ENCODE assay signal across 26 cellular contexts in the genomic region with DNA sequence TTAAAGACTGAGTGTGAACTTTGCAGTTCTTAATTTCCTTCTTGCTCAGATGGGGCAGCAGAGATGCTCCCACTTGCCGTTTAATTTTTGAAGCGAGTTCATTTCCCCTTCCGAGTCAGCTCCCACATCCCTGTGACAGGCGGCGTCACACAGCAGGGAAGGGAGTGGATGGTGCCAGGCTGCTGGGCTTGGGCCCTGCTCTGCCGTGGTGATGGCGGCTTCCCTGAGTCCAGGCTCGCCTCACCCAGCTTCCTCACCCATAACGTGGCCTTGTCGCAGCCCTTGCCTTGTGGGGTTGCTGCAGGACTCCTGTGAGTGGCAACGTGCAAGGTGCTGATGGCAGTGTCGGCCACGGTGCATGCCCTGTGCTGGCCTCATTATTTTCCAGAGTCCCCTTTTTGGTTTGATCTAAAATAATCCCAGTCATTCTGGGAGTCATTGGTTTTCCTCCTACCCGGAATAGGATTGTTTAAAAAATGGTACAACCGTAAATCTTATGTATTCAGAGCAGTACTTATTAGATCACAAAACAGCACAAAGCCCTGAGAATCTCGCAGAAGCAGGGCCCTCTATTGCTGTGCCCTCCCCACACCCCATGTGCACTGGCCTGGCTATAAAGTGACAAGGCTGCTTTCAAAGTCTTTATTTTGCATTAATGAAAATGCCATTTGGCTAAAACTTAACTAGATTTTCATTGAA.
DNase-seq lines count a peak whose midpoint lies in the region; ATAC-seq and TF ChIP-seq lines count a peak whose summit lies in the region.
"Had no signal": no experiment of that assay in that cellular context is flagged by ENCODE, and none has a peak within 500 bp of the region (broad histone marks: within the 10 kb centered on the region; RNA-seq: fewer than 3 reads in every experiment).

No MANE protein-coding gene starts in this region.

- no peaks in the 10 kb centered on the region for H3K36me3 Mint-ChIP-seq in chondrocyte (ENCODE audit: low read depth)
- no peaks in the 10 kb centered on the region for H3K36me3 Mint-ChIP-seq in neural crest cell (ENCODE audit: low read depth)
- H3K36me3 Mint-ChIP-seq in stimulated activated naive B cell treated with anti-CD40 and anti-IgM and Interleukin-4, amounts not matched to agents 10 μg/mL and 1 μg/mL and 100 μg/mL, for 72 hours, result no peaks in the 10 kb centered on the region

- DNase-seq in NCI-H526 treated with DMSO at 0.1 percent for 48 hours (lab: John Stamatoyannopoulos, UW), result peak; percentile 45
- DNase-seq in chondrocyte (ENCODE audit: low spot score), result no peak
- no peak for DNase-seq in neural crest cell (ENCODE audit: low read depth, low spot score)
- peak; percentile 48 for DNase-seq in superior temporal gyrus (ENCODE audit: extremely low spot score)
- DNase-seq in stimulated activated naive B cell treated with anti-CD40 and anti-IgM and Interleukin-4, amounts not matched to agents 10 μg/mL and 1 μg/mL and 100 μg/mL, for 72 hours, result no peak
- no peak for DNase-seq in right cardiac atrium
- DNase-seq: activated CD4-positive, alpha-beta T cell treated with anti-CD3 and anti-CD28 coated beads, Interleukin-2, amount 10 ng/mL, durations not matched to agents 24 days and 14 days; activated naive CD4-positive, alpha-beta T cell; activated T-cell treated with anti-CD3 and anti-CD28 coated beads, Interleukin-2, amount 50 U/mL, for 4 hours; body of pancreas; Caco-2; DMS79 treated with DMSO at 0.1 percent for 48 hours; effector CD8-positive, alpha-beta T cell; heart right ventricle; kidney glomerular epithelial cell; lower lobe of right lung; NCI-H1436 treated with DMSO at 0.1 percent for 48 hours; NCI-H524; nephron progenitor cell; Right ventricle myocardium superior; WERI-Rb-1 had no signal

- no peaks in the 10 kb centered on the region for H3K4me1 ChIP-seq in right cardiac atrium (ENCODE audit: control insufficient read depth, insufficient read depth, low read length)
- H3K4me1 ChIP-seq: body of pancreas, Caco-2, heart right ventricle, lower lobe of right lung, prostate gland had no signal

- intact Hi-C loops in right cardiac atrium (cut with DNase I), result no loop called here

- H3K9me3 ChIP-seq in right cardiac atrium (ENCODE audit: control insufficient read depth, low read length), result no peaks in the 10 kb centered on the region
- H3K9me3 ChIP-seq: body of pancreas, Caco-2, heart right ventricle, lower lobe of right lung, prostate gland had no signal

- H3K27ac Mint-ChIP-seq in chondrocyte (ENCODE audit: unreplicated experiment) (peak overlapping the region; percentile 80), neural crest cell (ENCODE audit: unreplicated experiment) (peak overlapping the region; percentile 57)
- H3K27ac Mint-ChIP-seq in stimulated activated naive B cell treated with anti-CD40 and anti-IgM and Interleukin-4, amounts not matched to agents 10 μg/mL and 1 μg/mL and 100 μg/mL, for 72 hours, result no peak overlapping the region
- H3K27ac Mint-ChIP-seq: activated CD4-positive, alpha-beta T cell treated with anti-CD3 and anti-CD28 coated beads, Interleukin-2, amount 10 ng/mL, durations not matched to agents 24 days and 14 days; T-helper 2 cell treated with Interferon-gamma antibody and Interleukin-4, amounts not matched to agents 5 μg/mL and 100 μg/mL, for 36 hours had no signal

- no peaks in the 10 kb centered on the region for H3K27me3 ChIP-seq in right cardiac atrium (ENCODE audit: control insufficient read depth, insufficient read depth)
- H3K27me3 ChIP-seq: body of pancreas had no signal

- WGBS in right cardiac atrium, result 68% methylated on average over 16 of the region's 16 CpGs

- no peak overlapping the region for H3K27ac ChIP-seq in right cardiac atrium (ENCODE audit: low read length)
- H3K27ac ChIP-seq: body of pancreas, C4-2B, heart right ventricle, HL-60, lower lobe of right lung, prostate gland, WERI-Rb-1 had no signal

- H3K4me1 Mint-ChIP-seq in chondrocyte (ENCODE audit: low read depth) (peaks cover 49% of the 10 kb centered on the region), neural crest cell (peaks cover 13% of the 10 kb centered on the region)
- H3K4me1 Mint-ChIP-seq in stimulated activated naive B cell treated with anti-CD40 and anti-IgM and Interleukin-4, amounts not matched to agents 10 μg/mL and 1 μg/mL and 100 μg/mL, for 72 hours, result no peaks in the 10 kb centered on the region
- H3K4me1 Mint-ChIP-seq: activated CD4-positive, alpha-beta T cell treated with anti-CD3 and anti-CD28 coated beads, Interleukin-2, amount 10 ng/mL, durations not matched to agents 24 days and 14 days had no signal

- TF ChIP-seq CTCF in chondrocyte (IDR thresholded peaks at IDR 0.05), result no peak
- TF ChIP-seq CTCF in neural crest cell (conservative IDR thresholded peaks at IDR 0.05), result no peak

- H3K27me3 Mint-ChIP-seq in chondrocyte (ENCODE audit: low read depth), result no peaks in the 10 kb centered on the region
- H3K27me3 Mint-ChIP-seq in neural crest cell (ENCODE audit: low read depth), result peaks cover 2% of the 10 kb centered on the region
- peaks cover 13 to 26% of the 10 kb centered on the region in 2 donors for H3K27me3 Mint-ChIP-seq in stimulated activated naive B cell treated with anti-CD40 and anti-IgM and Interleukin-4, amounts not matched to agents 10 μg/mL and 1 μg/mL and 100 μg/mL, for 72 hours

- H3K4me3 Mint-ChIP-seq in chondrocyte (ENCODE audit: unreplicated experiment) (no peak overlapping the region), neural crest cell (no peak overlapping the region)
- H3K4me3 Mint-ChIP-seq in stimulated activated naive B cell treated with anti-CD40 and anti-IgM and Interleukin-4, amounts not matched to agents 10 μg/mL and 1 μg/mL and 100 μg/mL, for 72 hours, result no peak overlapping the region
- H3K4me3 Mint-ChIP-seq: activated CD4-positive, alpha-beta T cell treated with anti-CD3 and anti-CD28 coated beads, Interleukin-2, amount 10 ng/mL, durations not matched to agents 24 days and 14 days; activated T-cell treated with anti-CD3 and anti-CD28 coated beads, Interleukin-2, amount 50 U/mL, for 4 hours; nephron progenitor cell; T-helper 2 cell treated with Interferon-gamma antibody and Interleukin-4, amounts not matched to agents 5 μg/mL and 100 μg/mL, for 36 hours had no signal

- H3K4me3 ChIP-seq in right cardiac atrium (ENCODE audit: low read length), result no peak overlapping the region
- H3K4me3 ChIP-seq: body of pancreas, heart right ventricle, lower lobe of right lung, prostate gland had no signal

- H3K9me3 Mint-ChIP-seq in chondrocyte (ENCODE audit: low read depth) (no peaks in the 10 kb centered on the region), neural crest cell (no peaks in the 10 kb centered on the region)
- H3K9me3 Mint-ChIP-seq in stimulated activated naive B cell treated with anti-CD40 and anti-IgM and Interleukin-4, amounts not matched to agents 10 μg/mL and 1 μg/mL and 100 μg/mL, for 72 hours, result no peaks in the 10 kb centered on the region
- H3K9me3 Mint-ChIP-seq: activated CD4-positive, alpha-beta T cell treated with anti-CD3 and anti-CD28 coated beads, Interleukin-2, amount 10 ng/mL, durations not matched to agents 24 days and 14 days; activated T-cell treated with anti-CD3 and anti-CD28 coated beads, Interleukin-2, amount 50 U/mL, for 4 hours; nephron progenitor cell; T-helper 2 cell treated with Interferon-gamma antibody and Interleukin-4, amounts not matched to agents 5 μg/mL and 100 μg/mL, for 36 hours had no signal

- ATAC-seq in GM19463 (IDR thresholded peaks at IDR 0.05; ENCODE audit: unreplicated experiment) (no peak), right cardiac atrium (no peak)
- ATAC-seq in stimulated activated naive B cell treated with anti-CD40 and anti-IgM and Interleukin-4, amounts not matched to agents 10 μg/mL and 1 μg/mL and 100 μg/mL, for 72 hours (replicated peaks), result no peak
- ATAC-seq: activated T-cell treated with anti-CD3 and anti-CD28 coated beads, Interleukin-2, amount 50 U/mL, for 4 hours; body of pancreas; heart right ventricle; lower lobe of right lung had no signal

Comparison
In these comparisons a context has a peak if more than half of its experiments do, and no peak if none do; other contexts are left out.
1. DNase-seq: peak in NCI-H526 treated with DMSO at 0.1 percent for 48 hours (single experiment) and superior temporal gyrus (single experiment); none in chondrocyte (single experiment), neural crest cell (single experiment), stimulated activated naive B cell treated with anti-CD40 and anti-IgM and Interleukin-4, amounts not matched to agents 10 μg/mL and 1 μg/mL and 100 μg/mL, for 72 hours (single experiment) and right cardiac atrium (0 of 3).